Comparison of ENCODE assay signal across 8 cellular contexts in genomic region chr4:77618383-77619241, GRCh38. TPM values are rescaled to one million over a fixed set of nuclear protein-coding genes. Genes with fewer than 3 reads are reported as not detected.
DNase-seq lines count a peak whose midpoint lies in the region; TF ChIP-seq lines count a peak whose summit lies in the region.

No MANE protein-coding gene starts in this region.

- no peaks in the 10 kb centered on the region for H3K9me3 ChIP-seq in HAP-1
- H3K9me3 ChIP-seq in MG63: no peaks in the 10 kb centered on the region
- no peaks in the 10 kb centered on the region for H3K9me3 ChIP-seq in SJSA1 (replicated peaks)
- H3K9me3 ChIP-seq in trophoblast cell (ENCODE audit: insufficient read depth, low read depth, low read length): no peaks in the 10 kb centered on the region

- WGBS in trophoblast cell (ENCODE audit: extremely low coverage, insufficient coverage, insufficient read length): no CpG with 5 or more reads among the region's 12 CpGs

- no peak overlapping the region for H3K4me3 ChIP-seq in HAP-1
- H3K4me3 ChIP-seq in MG63: no peak overlapping the region
- no peak overlapping the region for H3K4me3 ChIP-seq in SJSA1
- no peak overlapping the region for H3K4me3 ChIP-seq in trophoblast cell (ENCODE audit: low read depth, low read length)

- H3K9ac ChIP-seq in trophoblast cell (ENCODE audit: low read length): no peak overlapping the region

- H3K36me3 ChIP-seq in HAP-1 (replicated peaks) (no peaks in the 10 kb centered on the region), MG63 (no peaks in the 10 kb centered on the region), SJSA1 (no peaks in the 10 kb centered on the region), trophoblast cell (ENCODE audit: control insufficient read depth in 1 of 2, insufficient read depth in 2 of 2, low read length in 2 of 2) (no peaks in the 10 kb centered on the region)

- H2AFZ ChIP-seq in trophoblast cell (ENCODE audit: insufficient read depth, low read length, poor library complexity): peak overlapping the region; percentile 30

- no peaks in the 10 kb centered on the region for H3K79me1 ChIP-seq in trophoblast cell (ENCODE audit: low read length)

- no peak overlapping the region for H4K12ac ChIP-seq in trophoblast cell (ENCODE audit: low read depth, low read length)

- no peak overlapping the region for H4K91ac ChIP-seq in trophoblast cell (ENCODE audit: low read depth, low read length)

- peak; percentile 56 for DNase-seq in GM10266 (ENCODE audit: extremely low spot score)
- DNase-seq in HAP-1 (ENCODE audit: low spot score in 2 of 2): peak; percentile 63 to 77
- peak; percentile 34 for DNase-seq in MG63
- DNase-seq in SJSA1 (ENCODE audit: low read depth in 1 of 2, low spot score in 2 of 2): peak; percentile 57 to 64
- peak; percentile 52 for DNase-seq in activated gamma-delta T cell treated with anti-CD3 and anti-CD28 coated beads, Interleukin-2, amount 50 U/mL, for 16 hours (ENCODE audit: low read depth)
- DNase-seq in glomerular endothelial cell (ENCODE audit: extremely low read depth, low read depth, low spot score): peak; percentile 47
- peak; percentile 63 to 91 for DNase-seq in trophoblast cell
- DNase-seq in ureter (ENCODE audit: low spot score): peak; percentile 83

- H3K4me1 ChIP-seq in HAP-1 (no peaks in the 10 kb centered on the region), SJSA1 (replicated peaks) (no peaks in the 10 kb centered on the region), trophoblast cell (ENCODE audit: control insufficient read depth in 1 of 2, insufficient read depth in 2 of 2, low read length in 2 of 2) (no peaks in the 10 kb centered on the region)

- H2BK12ac ChIP-seq in trophoblast cell (ENCODE audit: low read length): no peak overlapping the region

- TF ChIP-seq CTCF in GM10266 (IDR thresholded peaks at IDR 0.05; ENCODE audit: control insufficient read depth, insufficient read depth, low read depth, missing control alignments): peak; percentile 90

- no peak overlapping the region for H3K14ac ChIP-seq in trophoblast cell (ENCODE audit: low read length)

- H3K18ac ChIP-seq in trophoblast cell (ENCODE audit: low read length): no peak overlapping the region

- H3K79me2 ChIP-seq in trophoblast cell (ENCODE audit: control insufficient read depth, insufficient read depth, low read length, poor library complexity): no peaks in the 10 kb centered on the region

- H3K27me3 ChIP-seq in HAP-1 (ENCODE audit: low read depth): peaks cover 31% of the 10 kb centered on the region
- no peaks in the 10 kb centered on the region for H3K27me3 ChIP-seq in MG63
- peaks cover 4% of the 10 kb centered on the region for H3K27me3 ChIP-seq in SJSA1 (replicated peaks)
- H3K27me3 ChIP-seq in trophoblast cell (ENCODE audit: insufficient read depth, low read length): no peaks in the 10 kb centered on the region

- H4K8ac ChIP-seq in trophoblast cell (ENCODE audit: low read depth, low read length): no peak overlapping the region

- in situ Hi-C loops in HAP-1 (cut with MboI; ENCODE audit: low sequenced_read_pairs): no loop called here

- H2AK5ac ChIP-seq in trophoblast cell (ENCODE audit: low read length): no peak overlapping the region

- no peak overlapping the region for H3K27ac ChIP-seq in SJSA1
- no peak overlapping the region for H3K27ac ChIP-seq in trophoblast cell (ENCODE audit: low read depth, low read length)

- H2BK120ac ChIP-seq in trophoblast cell (ENCODE audit: insufficient read depth, low read length, poor library complexity): no peak overlapping the region

- no peak overlapping the region for H3K4me2 ChIP-seq in trophoblast cell (ENCODE audit: low read length)

- H3K23ac ChIP-seq in trophoblast cell (ENCODE audit: low read length): no peak overlapping the region

- no peak overlapping the region for H2BK5ac ChIP-seq in trophoblast cell (ENCODE audit: low read depth, low read length, poor library complexity)

- no peak overlapping the region for H3K4ac ChIP-seq in trophoblast cell (ENCODE audit: low read depth, low read length)

RNA-seq across cellular contexts. Expression of gene CXCL13, which starts 13.0 kb away (rescaled TPM):
- total RNA-seq in MG63 (2014; rRNA removed; shearing (Covaris generic); ENCODE audit: low replicate concordance): not detected in 2 replicates
- total RNA-seq in SJSA1 (2014; rRNA removed; shearing (Covaris generic)): not detected in 2 replicates
- total RNA-seq in glomerular endothelial cell (not detected in 2 replicates), ureter (1.6 TPM)
- not detected in 2 replicates for polyA plus RNA-seq in trophoblast cell (2013)
